Comparison of ENCODE assay signal across 19 cellular contexts in genomic region chr14:76089575-76089974, GRCh38.
A peak's percentile ranks its signal among the peaks of the same experiment; 100 is the strongest.
DNase-seq lines count a peak whose midpoint lies in the region; ATAC-seq, FAIRE-seq and TF ChIP-seq lines count a peak whose summit lies in the region.
"Had no signal": no experiment of that assay in that cellular context is flagged by ENCODE, and none has a peak within 500 bp of the region (broad histone marks: within the 10 kb centered on the region; RNA-seq: fewer than 3 reads in every experiment).

No MANE protein-coding gene starts in this region.

- FAIRE-seq in HTR-8/SVneo (lab: Jason Lieb, UNC): peak; percentile 83
- FAIRE-seq: RCC 7860 had no signal

- H3K36me3 ChIP-seq in GM23338 (ENCODE audit: insufficient read depth) (no peaks in the 10 kb centered on the region), heart right ventricle (peaks cover 0 to 8% (median 0%) of the 10 kb centered on the region in 9 donors), testis (ENCODE audit: low read depth, missing control alignments) (no peaks in the 10 kb centered on the region), thyroid gland (no peaks in the 10 kb centered on the region), stomach (peaks cover 0 to 8% (median 0%) of the 10 kb centered on the region in 4 donors)

- no peak overlapping the region for H3K4me3 Mint-ChIP-seq in GM23338
- H3K4me3 Mint-ChIP-seq: CD4-positive, alpha-beta memory T cell had no signal

- no peaks in the 10 kb centered on the region for H3K9me3 ChIP-seq in heart right ventricle
- H3K9me3 ChIP-seq in testis: no peaks in the 10 kb centered on the region
- H3K9me3 ChIP-seq in thyroid gland: no peaks in the 10 kb centered on the region
- H3K9me3 ChIP-seq in stomach: no peaks in the 10 kb centered on the region
- H3K9me3 ChIP-seq: Caco-2 had no signal

- no peaks in the 10 kb centered on the region; the same call in 2 of the 3 replicates for H3K9me3 Mint-ChIP-seq in GM23338
- H3K9me3 Mint-ChIP-seq: CD4-positive, alpha-beta memory T cell had no signal

- intact Hi-C loops in heart right ventricle (cut with DNase I) (no loop called here), testis (cut with DNase I; ENCODE audit: low total_unique reads) (no loop called here), thyroid gland (cut with DNase I) (no loop called here), stomach (cut with DNase I; ENCODE audit: low total_unique reads) (no loop called here)

- DNase-seq in GM23338 (ENCODE audit: low spot score): no peak
- no peak for DNase-seq in HTR-8/SVneo (ENCODE audit: insufficient read length, low spot score)
- peak in 1 of 2 donors; percentile 34 for DNase-seq in heart right ventricle
- DNase-seq in testis: peak; percentile 22
- DNase-seq in thyroid gland: no peak
- DNase-seq in stomach: no peak
- DNase-seq: Caco-2; CD4-positive, alpha-beta memory T cell; DMS79 treated with DMSO at 0.1 percent for 48 hours; HCEC 1CT; Karpas-422; NCI-H1417; NCI-H1694 treated with DMSO at 0.1 percent for 48 hours; NCI-H2081 treated with DMSO at 0.1 percent for 48 hours; NCI-H2171 treated with DMSO at 0.1 percent for 48 hours; NCI-H524 treated with DMSO at 0.1 percent for 48 hours; OCI-M1 had no signal

- peaks cover 36% of the 10 kb centered on the region for H3K4me1 Mint-ChIP-seq in GM23338
- H3K4me1 Mint-ChIP-seq: CD4-positive, alpha-beta memory T cell had no signal

- TF ChIP-seq POLR2A in testis (IDR thresholded peaks at IDR 0.05): no peak
- no peak for TF ChIP-seq POLR2A in thyroid gland (IDR thresholded peaks at IDR 0.05)
- no peak for TF ChIP-seq POLR2A in stomach (IDR thresholded peaks at IDR 0.05)

- H3K4me1 ChIP-seq in GM23338 (ENCODE audit: insufficient read depth): peaks cover 28% of the 10 kb centered on the region
- H3K4me1 ChIP-seq in heart right ventricle: peaks cover 0 to 31% (median 5%) of the 10 kb centered on the region in 9 donors
- peaks cover 11% of the 10 kb centered on the region for H3K4me1 ChIP-seq in testis
- no peaks in the 10 kb centered on the region for H3K4me1 ChIP-seq in thyroid gland
- peaks cover 0 to 14% (median 0%) of the 10 kb centered on the region in 4 donors for H3K4me1 ChIP-seq in stomach
- H3K4me1 ChIP-seq: Caco-2 had no signal

- WGBS in heart right ventricle, 2 donors: 48 to 59% methylated on average over 6 of the region's 6 CpGs
- WGBS in testis, 2 donors: 31 to 58% methylated on average over 6 of the region's 6 CpGs
- 77 to 80% methylated on average over 6 of the region's 6 CpGs for WGBS in thyroid gland, 2 donors
- WGBS in stomach, 5 donors: 55 to 75% (median 71%) methylated on average over 6 of the region's 6 CpGs

- H3K27ac ChIP-seq in GM23338 (ENCODE audit: low read depth) (no peak overlapping the region), heart right ventricle (peak overlapping the region in 5 of 10 donors; percentile 39 to 67 (median 43)), testis (no peak overlapping the region), thyroid gland (no peak overlapping the region), stomach (no peak overlapping the region)

- H3F3A ChIP-seq in GM23338 (replicated peaks; ENCODE audit: low read depth): no peaks in the 10 kb centered on the region

- H3K27ac Mint-ChIP-seq in GM23338: no peak overlapping the region
- H3K27ac Mint-ChIP-seq: CD4-positive, alpha-beta memory T cell had no signal

- H3K9me2 ChIP-seq in GM23338 (ENCODE audit: insufficient read depth): peaks cover 3% of the 10 kb centered on the region; the same call in 1 of the 2 replicates

- no peaks in the 10 kb centered on the region for H4K20me1 ChIP-seq in GM23338 (replicated peaks; ENCODE audit: insufficient read depth)

- peak overlapping the region; percentile 48; the same call in 1 of the 2 replicates for H3K4me2 ChIP-seq in GM23338

- H3K79me2 ChIP-seq in GM23338 (replicated peaks; ENCODE audit: insufficient read depth): no peaks in the 10 kb centered on the region

- H3K27me3 ChIP-seq in GM23338 (ENCODE audit: insufficient read depth): no peaks in the 10 kb centered on the region
- H3K27me3 ChIP-seq in heart right ventricle: no peaks in the 10 kb centered on the region
- no peaks in the 10 kb centered on the region for H3K27me3 ChIP-seq in testis
- no peaks in the 10 kb centered on the region for H3K27me3 ChIP-seq in thyroid gland
- H3K27me3 ChIP-seq in stomach: peaks cover 0 to 4% (median 0%) of the 10 kb centered on the region in 3 donors

- H3K27me3 Mint-ChIP-seq in GM23338 (ENCODE audit: insufficient read depth, low read depth, poor library complexity): peaks cover 5% of the 10 kb centered on the region

- H3K36me3 Mint-ChIP-seq in GM23338 (ENCODE audit: low read depth): no peaks in the 10 kb centered on the region
- H3K36me3 Mint-ChIP-seq: CD4-positive, alpha-beta memory T cell had no signal

- no peak for TF ChIP-seq EP300 in stomach (IDR thresholded peaks at IDR 0.05)

- ATAC-seq in GM23338 (no peak), heart right ventricle (peak in 6 of 8 donors; percentile 37 to 76 (median 58)), GM18868 (IDR thresholded peaks at IDR 0.05; ENCODE audit: unreplicated experiment) (no peak)

- TF ChIP-seq CTCF in GM23338 (conservative IDR thresholded peaks at IDR 0.05; ENCODE audit: low read depth in 2 of 2): no peak
- no peak for TF ChIP-seq CTCF in heart right ventricle (IDR thresholded peaks at IDR 0.05)
- no peak for TF ChIP-seq CTCF in testis (IDR thresholded peaks at IDR 0.05)
- TF ChIP-seq CTCF in thyroid gland (IDR thresholded peaks at IDR 0.05): no peak
- no peak for TF ChIP-seq CTCF in stomach (IDR thresholded peaks at IDR 0.05)

- peak overlapping the region; percentile 20; the same call in 1 of the 2 replicates for H2AFZ ChIP-seq in GM23338

- H3K4me3 ChIP-seq in GM23338 (no peak overlapping the region), heart right ventricle (no peak overlapping the region), testis (no peak overlapping the region), thyroid gland (replicated peaks in 1 of 3) (no peak overlapping the region), stomach (no peak overlapping the region)

TF ChIP-seq in GM23338, 12 proteins besides CTCF, POLR2A, EP300 and RAD21 (continues in another document):
- TF ChIP-seq CREB1 (CRISPR knock-in tag; IDR thresholded peaks at IDR 0.05; ENCODE audit: low read depth) (no peak), NANOG (IDR thresholded peaks at IDR 0.05; ENCODE audit: borderline replicate concordance) (no peak), STAT1 (IDR thresholded peaks at IDR 0.05; ENCODE audit: unreplicated experiment) (no peak), JUNB (IDR thresholded peaks at IDR 0.05; ENCODE audit: unreplicated experiment) (no peak), EZH2phosphoT487 (IDR thresholded peaks at IDR 0.05; ENCODE audit: unreplicated experiment) (no peak)
- TF ChIP-seq, protein P1, sequence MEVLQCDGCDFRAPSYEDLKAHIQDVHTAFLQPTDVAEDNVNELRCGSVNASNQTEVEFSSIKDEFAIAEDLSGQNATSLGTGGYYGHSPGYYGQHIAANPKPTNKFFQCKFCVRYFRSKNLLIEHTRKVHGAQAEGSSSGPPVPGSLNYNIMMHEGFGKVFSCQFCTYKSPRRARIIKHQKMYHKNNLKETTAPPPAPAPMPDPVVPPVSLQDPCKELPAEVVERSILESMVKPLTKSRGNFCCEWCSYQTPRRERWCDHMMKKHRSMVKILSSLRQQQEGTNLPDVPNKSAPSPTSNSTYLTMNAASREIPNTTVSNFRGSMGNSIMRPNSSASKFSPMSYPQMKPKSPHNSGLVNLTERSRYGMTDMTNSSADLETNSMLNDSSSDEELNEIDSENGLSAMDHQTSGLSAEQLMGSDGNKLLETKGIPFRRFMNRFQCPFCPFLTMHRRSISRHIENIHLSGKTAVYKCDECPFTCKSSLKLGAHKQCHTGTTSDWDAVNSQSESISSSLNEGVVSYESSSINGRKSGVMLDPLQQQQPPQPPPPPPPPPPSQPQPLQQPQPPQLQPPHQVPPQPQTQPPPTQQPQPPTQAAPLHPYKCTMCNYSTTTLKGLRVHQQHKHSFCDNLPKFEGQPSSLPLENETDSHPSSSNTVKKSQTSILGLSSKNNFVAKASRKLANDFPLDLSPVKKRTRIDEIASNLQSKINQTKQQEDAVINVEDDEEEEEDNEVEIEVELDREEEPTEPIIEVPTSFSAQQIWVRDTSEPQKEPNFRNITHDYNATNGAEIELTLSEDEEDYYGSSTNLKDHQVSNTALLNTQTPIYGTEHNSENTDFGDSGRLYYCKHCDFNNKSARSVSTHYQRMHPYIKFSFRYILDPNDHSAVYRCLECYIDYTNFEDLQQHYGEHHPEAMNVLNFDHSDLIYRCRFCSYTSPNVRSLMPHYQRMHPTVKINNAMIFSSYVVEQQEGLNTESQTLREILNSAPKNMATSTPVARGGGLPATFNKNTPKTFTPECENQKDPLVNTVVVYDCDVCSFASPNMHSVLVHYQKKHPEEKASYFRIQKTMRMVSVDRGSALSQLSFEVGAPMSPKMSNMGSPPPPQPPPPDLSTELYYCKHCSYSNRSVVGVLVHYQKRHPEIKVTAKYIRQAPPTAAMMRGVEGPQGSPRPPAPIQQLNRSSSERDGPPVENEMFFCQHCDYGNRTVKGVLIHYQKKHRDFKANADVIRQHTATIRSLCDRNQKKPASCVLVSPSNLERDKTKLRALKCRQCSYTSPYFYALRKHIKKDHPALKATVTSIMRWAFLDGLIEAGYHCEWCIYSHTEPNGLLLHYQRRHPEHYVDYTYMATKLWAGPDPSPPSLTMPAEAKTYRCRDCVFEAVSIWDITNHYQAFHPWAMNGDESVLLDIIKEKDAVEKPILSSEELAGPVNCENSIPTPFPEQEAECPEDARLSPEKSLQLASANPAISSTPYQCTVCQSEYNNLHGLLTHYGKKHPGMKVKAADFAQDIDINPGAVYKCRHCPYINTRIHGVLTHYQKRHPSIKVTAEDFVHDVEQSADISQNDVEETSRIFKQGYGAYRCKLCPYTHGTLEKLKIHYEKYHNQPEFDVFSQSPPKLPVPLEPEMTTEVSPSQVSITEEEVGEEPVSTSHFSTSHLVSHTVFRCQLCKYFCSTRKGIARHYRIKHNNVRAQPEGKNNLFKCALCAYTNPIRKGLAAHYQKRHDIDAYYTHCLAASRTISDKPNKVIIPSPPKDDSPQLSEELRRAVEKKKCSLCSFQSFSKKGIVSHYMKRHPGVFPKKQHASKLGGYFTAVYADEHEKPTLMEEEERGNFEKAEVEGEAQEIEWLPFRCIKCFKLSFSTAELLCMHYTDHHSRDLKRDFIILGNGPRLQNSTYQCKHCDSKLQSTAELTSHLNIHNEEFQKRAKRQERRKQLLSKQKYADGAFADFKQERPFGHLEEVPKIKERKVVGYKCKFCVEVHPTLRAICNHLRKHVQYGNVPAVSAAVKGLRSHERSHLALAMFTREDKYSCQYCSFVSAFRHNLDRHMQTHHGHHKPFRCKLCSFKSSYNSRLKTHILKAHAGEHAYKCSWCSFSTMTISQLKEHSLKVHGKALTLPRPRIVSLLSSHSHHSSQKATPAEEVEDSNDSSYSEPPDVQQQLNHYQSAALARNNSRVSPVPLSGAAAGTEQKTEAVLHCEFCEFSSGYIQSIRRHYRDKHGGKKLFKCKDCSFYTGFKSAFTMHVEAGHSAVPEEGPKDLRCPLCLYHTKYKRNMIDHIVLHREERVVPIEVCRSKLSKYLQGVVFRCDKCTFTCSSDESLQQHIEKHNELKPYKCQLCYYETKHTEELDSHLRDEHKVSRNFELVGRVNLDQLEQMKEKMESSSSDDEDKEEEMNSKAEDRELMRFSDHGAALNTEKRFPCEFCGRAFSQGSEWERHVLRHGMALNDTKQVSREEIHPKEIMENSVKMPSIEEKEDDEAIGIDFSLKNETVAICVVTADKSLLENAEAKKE (CRISPR knock-in tag; IDR thresholded peaks at IDR 0.05): no peak

Comparison
In these comparisons a context has a peak if more than half of its experiments do, and no peak if none do; other contexts are left out.
1. ATAC-seq: peak in heart right ventricle (6 of 8); none in GM23338 (single experiment) and GM18868 (single experiment).